ENCODE assay signal across 28 cellular contexts in genomic region chr20:33927703-33928102, GRCh38.
"Had no signal": no experiment of that assay in that cellular context is flagged by ENCODE, and none has a peak within 500 bp of the region (broad histone marks: within the 10 kb centered on the region; RNA-seq: fewer than 3 reads in every experiment).

No MANE protein-coding gene starts in this region.

- H3K4me3 ChIP-seq: adrenal gland, body of pancreas, heart right ventricle, left ventricle myocardium inferior, lung, ovary, right lobe of liver, testis, transverse colon had no signal

- H3K27me3 ChIP-seq: adrenal gland, body of pancreas, heart right ventricle, ovary, right lobe of liver, testis, transverse colon had no signal

- H3K27ac ChIP-seq: adrenal gland, body of pancreas, foreskin keratinocyte, heart right ventricle, left ventricle myocardium inferior, ovary, right lobe of liver, testis, transverse colon had no signal

- H3K36me3 ChIP-seq: adrenal gland, heart right ventricle, left ventricle myocardium inferior, ovary, right lobe of liver, transverse colon had no signal

- H3K9me3 ChIP-seq: adrenal gland, body of pancreas, heart right ventricle, left ventricle myocardium inferior, ovary, right lobe of liver, testis, transverse colon had no signal

- DNase-seq: activated CD4-positive, alpha-beta memory T cell treated with anti-CD3 and anti-CD28 coated beads for 36 hours; activated CD4-positive, alpha-beta T cell treated with anti-CD3 and anti-CD28 coated beads, Interleukin-2, amount 10 ng/mL, durations not matched to agents 24 days and 14 days; activated CD4-positive, CD25-positive, alpha-beta regulatory T cell treated with anti-CD3 and anti-CD28 coated beads, Interleukin-2, amount 50 U/mL, for 72 hours; activated CD8-positive, alpha-beta memory T cell treated with anti-CD3 and anti-CD28 coated beads, Interleukin-2, amount 50 U/mL, for 4 hours; activated effector memory CD4-positive, alpha-beta T cell treated with anti-CD3 and anti-CD28 coated beads, Interleukin-2, amount 50 U/mL, for 16 hours; activated naive CD4-positive, alpha-beta T cell treated with anti-CD3 and anti-CD28 coated beads for 36 hours; activated naive CD8-positive, alpha-beta T cell treated with anti-CD3 and anti-CD28 coated beads for 36 hours; activated T-cell treated with anti-CD3 and anti-CD28 coated beads, Interleukin-2, amount 50 U/mL, for 1 hour; adrenal gland; aorta; body of pancreas; caudate nucleus; cortex of kidney; effector memory CD8-positive, alpha-beta T cell; foreskin keratinocyte; heart right ventricle; islet precursor cell; left ventricle myocardium inferior; ovary; right lobe of liver; stimulated activated CD4-positive, alpha-beta T cell treated with anti-CD3 and anti-CD28 coated beads, Interleukin-12 subunit alpha, Interleukin-12 subunit beta, amount 100 ng/mL, for 4 hours; stimulated activated CD4-positive, alpha-beta T cell treated with anti-CD3 and anti-CD28 coated beads, Interleukin-4, amount 100 ng/mL, for 1 hour; stimulated activated naive CD8-positive, alpha-beta T cell treated with anti-CD3 and anti-CD28 coated beads, Interleukin-15, Interleukin-2, amounts not matched to agents 100 U/mL and 50 U/mL, for 24 hours; T-helper 9 cell; testis; transverse colon had no signal

- FAIRE-seq: TTC549 had no signal

- H3K4me1 ChIP-seq: adrenal gland, body of pancreas, foreskin keratinocyte, heart right ventricle, left ventricle myocardium inferior, right lobe of liver, testis, transverse colon had no signal
